In genomic region chr9:120842685-120843485, GRCh38 we compare ENCODE assay signal across 8 cellular contexts. TPM values are rescaled to one million over a fixed set of nuclear protein-coding genes. Genes with fewer than 3 reads are reported as not detected.
A peak's percentile ranks its signal among the peaks of the same experiment; 100 is the strongest.
DNase-seq lines count a peak whose midpoint lies in the region; ATAC-seq and TF ChIP-seq lines count a peak whose summit lies in the region.

Gene PSMD5 (minus strand): TSS chr9:120842922. CDS start chr9:120842909, 13 bp downstream.

- H4K20me1 ChIP-seq in DND-41 (ENCODE audit: insufficient read depth, low read length): peaks cover 4% of the 10 kb centered on the region; the same call in 1 of the 2 replicates
- no peaks in the 10 kb centered on the region for H4K20me1 ChIP-seq in GM23248 (ENCODE audit: insufficient read depth)

- H3F3A ChIP-seq in GM23248 (ENCODE audit: insufficient read depth): peaks cover 30% of the 10 kb centered on the region

- H3K9me2 ChIP-seq in GM23248 (ENCODE audit: insufficient read depth): no peaks in the 10 kb centered on the region

- H3K4me3 Mint-ChIP-seq in nephron progenitor cell: peak within 1 kb of the TSS; percentile 99
- H3K4me3 Mint-ChIP-seq in stimulated activated naive CD8-positive, alpha-beta T cell treated with anti-CD3 and anti-CD28 coated beads, Interleukin-15, amount 100 ng/mL, for 72 hours: peak within 1 kb of the TSS; percentile 99 to 100

- WGBS in GM23248 (ENCODE audit: low coverage in 1 of 2, low lambda C conversion rate in 2 of 2, missing lambda C conversion rate in 2 of 2), 2 experiments: 1 to 2% methylated on average over 62 of the region's 62 CpGs

- peak; percentile 99 for ATAC-seq in DND-41 (ENCODE audit: insufficient read depth, low read depth)
- peak; percentile 94 for ATAC-seq in stimulated activated naive CD8-positive, alpha-beta T cell treated with anti-CD3 and anti-CD28 coated beads, Interleukin-15, amount 100 ng/mL, for 72 hours

- peaks cover 8% of the 10 kb centered on the region for H3K27me3 Mint-ChIP-seq in nephron progenitor cell (ENCODE audit: low read depth, poor library complexity)
- no peaks in the 10 kb centered on the region for H3K27me3 Mint-ChIP-seq in stimulated activated naive CD8-positive, alpha-beta T cell treated with anti-CD3 and anti-CD28 coated beads, Interleukin-15, amount 100 ng/mL, for 72 hours

- DNase-seq in DND-41: peak; percentile 98
- DNase-seq in GM23248: peak; percentile 100
- DNase-seq in LNCaP clone FGC (ENCODE audit: low read depth): peak; percentile 92
- peak; percentile 98 to 99 for DNase-seq in SHP77 (lab: John Stamatoyannopoulos, UW)
- peak; percentile 84 for DNase-seq in activated gamma-delta T cell (lab: John Stamatoyannopoulos, UW)
- peak; percentile 99 for DNase-seq in fibroblast of the conjunctiva (ENCODE audit: low read depth)
- DNase-seq in nephron progenitor cell: peak; percentile 85
- peak; percentile 96 to 99 for DNase-seq in stimulated activated naive CD8-positive, alpha-beta T cell treated with anti-CD3 and anti-CD28 coated beads, Interleukin-15, amount 100 ng/mL, for 72 hours

- H3K27ac ChIP-seq in DND-41 (ENCODE audit: low read length) (peak within 1 kb of the TSS; percentile 96), GM23248 (peak within 1 kb of the TSS; percentile 91)

- peaks cover 50% of the 10 kb centered on the region for H3K9me3 Mint-ChIP-seq in nephron progenitor cell
- no peaks in the 10 kb centered on the region for H3K9me3 Mint-ChIP-seq in stimulated activated naive CD8-positive, alpha-beta T cell treated with anti-CD3 and anti-CD28 coated beads, Interleukin-15, amount 100 ng/mL, for 72 hours

- H3K27ac Mint-ChIP-seq in nephron progenitor cell: peak within 1 kb of the TSS; percentile 98
- H3K27ac Mint-ChIP-seq in stimulated activated naive CD8-positive, alpha-beta T cell treated with anti-CD3 and anti-CD28 coated beads, Interleukin-15, amount 100 ng/mL, for 72 hours: peak within 1 kb of the TSS; percentile 99 to 100

- H3K27me3 ChIP-seq in DND-41 (ENCODE audit: insufficient read depth, low read length, poor library complexity): no peaks in the 10 kb centered on the region
- H3K27me3 ChIP-seq in GM23248 (replicated peaks; ENCODE audit: insufficient read depth): no peaks in the 10 kb centered on the region

- H3K36me3 Mint-ChIP-seq in nephron progenitor cell (ENCODE audit: low read depth): peaks cover 62% of the 10 kb centered on the region

- in situ Hi-C loops in GM23248 (cut with MboI): no loop called here

- peak within 1 kb of the TSS; percentile 76 for H3K9ac ChIP-seq in DND-41 (ENCODE audit: low read depth, low read length)
- peak within 1 kb of the TSS; percentile 98 for H3K9ac ChIP-seq in GM23248

- TF ChIP-seq CTCF in DND-41 (IDR thresholded peaks at IDR 0.05; ENCODE audit: borderline replicate concordance, extremely low read depth, low read length, poor library complexity, severe bottlenecking) (no peak), LNCaP clone FGC (IDR thresholded peaks at IDR 0.05; ENCODE audit: control insufficient read depth, extremely low read depth, insufficient read depth) (no peak), nephron progenitor cell (IDR thresholded peaks at IDR 0.05) (no peak)

- H3K4me1 ChIP-seq in DND-41 (ENCODE audit: insufficient read depth, low read length) (peaks cover 40% of the 10 kb centered on the region), GM23248 (ENCODE audit: insufficient read depth) (peaks cover 21% of the 10 kb centered on the region)

- H3K9me3 ChIP-seq in DND-41 (ENCODE audit: insufficient read depth, low read length, severe bottlenecking) (no peaks in the 10 kb centered on the region), GM23248 (ENCODE audit: low read depth) (no peaks in the 10 kb centered on the region)

- H3K4me3 ChIP-seq in DND-41 (ENCODE audit: low read depth in 1 of 2, low read length in 2 of 2) (peak within 1 kb of the TSS; percentile 53 to 63), GM23248 (peak within 1 kb of the TSS; percentile 93), LNCaP clone FGC (ENCODE audit: low read depth, low read length) (peak within 1 kb of the TSS; percentile 61)

- H3K79me2 ChIP-seq in DND-41 (ENCODE audit: insufficient read depth, low read length) (peaks cover 86% of the 10 kb centered on the region), GM23248 (ENCODE audit: insufficient read depth) (peaks cover 63% of the 10 kb centered on the region)

- H3K4me1 Mint-ChIP-seq in nephron progenitor cell: peaks cover 41% of the 10 kb centered on the region
- peaks cover 80% of the 10 kb centered on the region for H3K4me1 Mint-ChIP-seq in stimulated activated naive CD8-positive, alpha-beta T cell treated with anti-CD3 and anti-CD28 coated beads, Interleukin-15, amount 100 ng/mL, for 72 hours

- H2AFZ ChIP-seq in DND-41 (ENCODE audit: low read depth, low read length) (peak within 1 kb of the TSS; percentile 93), GM23248 (peak within 1 kb of the TSS; percentile 98)

- H3K4me2 ChIP-seq in DND-41 (ENCODE audit: insufficient read depth, low read length) (peak within 1 kb of the TSS; percentile 93), GM23248 (ENCODE audit: unreplicated experiment) (peak within 1 kb of the TSS; percentile 89)

- peaks cover 42% of the 10 kb centered on the region for H3K36me3 ChIP-seq in DND-41 (ENCODE audit: insufficient read depth, low read length)
- H3K36me3 ChIP-seq in GM23248 (ENCODE audit: low read depth): no peaks in the 10 kb centered on the region

RNA-seq across cellular contexts. Expression of gene PSMD5, which starts in this region (rescaled TPM):
- total RNA-seq in GM23248 (2014; rRNA removed; shearing (Covaris generic)): 34.7 and 37.2 TPM in 2 replicates
- 43.1 and 43.3 TPM in 2 replicates for polyA plus RNA-seq in GM23248 (2016; fragmentation: Nextera tagmentation; extraction: Ambion mirVana)

Comparison
In these comparisons a context has a peak if more than half of its experiments do, and no peak if none do; other contexts are left out.
1. Peak in every context shown above with its lines: DNase-seq, ATAC-seq, H3K4me3 ChIP-seq and H3K27ac ChIP-seq.